ENCODE assay signal across 20 cellular contexts in genomic region chr4:1178300-1179088, GRCh38. TPM values are rescaled to one million over a fixed set of nuclear protein-coding genes. Genes with fewer than 3 reads are reported as not detected.
DNase-seq lines count a peak whose midpoint lies in the region; ATAC-seq and TF ChIP-seq lines count a peak whose summit lies in the region.
"Had no signal": no experiment of that assay in that cellular context is flagged by ENCODE, and none has a peak within 500 bp of the region (broad histone marks: within the 10 kb centered on the region; RNA-seq: fewer than 3 reads in every experiment).

No MANE protein-coding gene starts in this region.

- H2BK5ac ChIP-seq in IMR-90 (ENCODE audit: low read depth, low read length, poor library complexity, severe bottlenecking): no peak overlapping the region
- peak overlapping the region; percentile 69 for H2BK5ac ChIP-seq in neuronal stem cell (ENCODE audit: low read length)

- ATAC-seq in IMR-90 (ENCODE audit: low read depth): peak; percentile 34; the same call in 1 of the 2 replicates
- ATAC-seq in central memory CD8-positive, alpha-beta T cell (replicated peaks; ENCODE audit: extremely low read depth, poor library complexity, severe bottlenecking): no peak

- H2AK5ac ChIP-seq in IMR-90 (ENCODE audit: low read depth, low read length) (peak overlapping the region; percentile 43; the same call in 1 of the 2 replicates), neuronal stem cell (ENCODE audit: low read depth, low read length) (no peak overlapping the region)

- no peak overlapping the region for H4K5ac ChIP-seq in IMR-90 (ENCODE audit: low read depth, low read length)

- dilution Hi-C loops in IMR-90 (cut with HindIII; ENCODE audit: low sequenced_read_pairs, unreplicated experiment): no loop called here

- no TSS peak for BruUV-seq in Caco-2 (replicated peaks; lab: Mats Ljungman, UMichigan)
- no TSS peak for BruUV-seq in IMR-90 (replicated peaks; lab: Mats Ljungman, UMichigan)

- no peak overlapping the region for H3K56ac ChIP-seq in IMR-90 (ENCODE audit: extremely low read depth, insufficient read depth, low read length)

- H2AK9ac ChIP-seq in IMR-90 (replicated peaks; ENCODE audit: low read depth, low read length, poor library complexity): peak overlapping the region; percentile 59

- no peak overlapping the region for H2BK12ac ChIP-seq in neuronal stem cell (ENCODE audit: low read length)

- in situ Hi-C loops in IMR-90 (cut with MboI; ENCODE audit: low sequenced_read_pairs): no loop called here

- H3K27me3 Mint-ChIP-seq in Caco-2 (ENCODE audit: insufficient read depth, unreplicated experiment): peaks cover 11% of the 10 kb centered on the region
- H3K27me3 Mint-ChIP-seq in central memory CD8-positive, alpha-beta T cell: no peaks in the 10 kb centered on the region
- peaks cover 15% of the 10 kb centered on the region for H3K27me3 Mint-ChIP-seq in activated CD4-positive, alpha-beta memory T cell treated with anti-CD3 and anti-CD28 coated beads for 36 hours

- TF ChIP-seq CTCF in Caco-2 (IDR thresholded peaks at IDR 0.05; ENCODE audit: insufficient read depth in 1 of 2, low read depth in 1 of 2, low read length in 1 of 2, severe bottlenecking in 1 of 2, unreplicated experiment in 1 of 2) (no peak), IMR-90 (conservative IDR thresholded peaks at IDR 0.05; ENCODE audit: low read depth, low read length) (no peak)

- DNase-seq in Caco-2: no peak
- DNase-seq in IMR-90: peak; percentile 38
- DNase-seq in central memory CD8-positive, alpha-beta T cell (ENCODE audit: low spot score in 2 of 2): no peak
- DNase-seq in neuronal stem cell (ENCODE audit: low spot score): no peak
- DNase-seq in NCI-H1694 (lab: John Stamatoyannopoulos, UW): no peak
- DNase-seq in stimulated activated CD4-positive, alpha-beta T cell treated with anti-CD3 and anti-CD28 coated beads, Interleukin-15, amount 100 ng/mL, for 24 hours: no peak
- no peak for DNase-seq in MG63
- DNase-seq in activated CD4-positive, alpha-beta memory T cell treated with anti-CD3 and anti-CD28 coated beads for 36 hours: no peak
- DNase-seq: activated CD4-positive, alpha-beta T cell treated with anti-CD3 and anti-CD28 coated beads, Interleukin-2, amount 50 U/mL, for 4 hours; activated naive CD8-positive, alpha-beta T cell treated with anti-CD3 and anti-CD28 coated beads, Interleukin-2, amount 10 ng/mL, durations not matched to agents 7 days and 5 days; activated T-cell treated with anti-CD3 and anti-CD28 coated beads, Interleukin-2, amount 50 U/mL, for 4 hours; EL; NCI-H1092 treated with DMSO at 0.1 percent for 48 hours; NCI-H2081 treated with DMSO at 0.1 percent for 48 hours; SHP77 treated with DMSO at 0.1 percent for 48 hours; stimulated activated naive CD4-positive, alpha-beta T cell treated with Interleukin-2 at 50 U/mL for 16 hours; thyroid gland had no signal

- H3K27me3 ChIP-seq in Caco-2 (replicated peaks; ENCODE audit: control insufficient read depth, insufficient read depth, low read length) (no peaks in the 10 kb centered on the region), IMR-90 (ENCODE audit: control insufficient read depth, insufficient read depth, low read length) (no peaks in the 10 kb centered on the region), neuronal stem cell (ENCODE audit: control insufficient read depth in 3 of 3, insufficient read depth in 3 of 3, low read depth in 1 of 3, low read length in 3 of 3) (peaks cover 0 to 25% (median 3%) of the 10 kb centered on the region in 3 experiments), MG63 (no peaks in the 10 kb centered on the region)
- H3K27me3 ChIP-seq: thyroid gland had no signal

- no peaks in the 10 kb centered on the region for H3K4me1 Mint-ChIP-seq in Caco-2 (ENCODE audit: low read depth, unreplicated experiment)
- H3K4me1 Mint-ChIP-seq in central memory CD8-positive, alpha-beta T cell: peaks cover 45% of the 10 kb centered on the region
- no peaks in the 10 kb centered on the region for H3K4me1 Mint-ChIP-seq in activated CD4-positive, alpha-beta memory T cell treated with anti-CD3 and anti-CD28 coated beads for 36 hours (ENCODE audit: low read depth)

- H3K9me3 ChIP-seq in Caco-2: peaks cover 4% of the 10 kb centered on the region; the same call in 1 of the 2 replicates
- H3K9me3 ChIP-seq in IMR-90 (ENCODE audit: control insufficient read depth, insufficient read depth, low read length): peaks cover 15% of the 10 kb centered on the region
- H3K9me3 ChIP-seq in neuronal stem cell (replicated peaks in 1 of 2; ENCODE audit: control insufficient read depth in 2 of 2, insufficient read depth in 1 of 2, low read depth in 1 of 2, low read length in 2 of 2): peaks cover 7 to 8% of the 10 kb centered on the region in 2 donors
- H3K9me3 ChIP-seq in MG63: peaks cover 21% of the 10 kb centered on the region
- H3K9me3 ChIP-seq: neutrophil, thyroid gland had no signal

- peak overlapping the region; percentile 42 for H3K27ac Mint-ChIP-seq in Caco-2 (ENCODE audit: unreplicated experiment)
- H3K27ac Mint-ChIP-seq in central memory CD8-positive, alpha-beta T cell (ENCODE audit: low read depth): no peak overlapping the region
- H3K27ac Mint-ChIP-seq in activated CD4-positive, alpha-beta memory T cell treated with anti-CD3 and anti-CD28 coated beads for 36 hours: no peak overlapping the region
- H3K27ac Mint-ChIP-seq: activated naive CD8-positive, alpha-beta T cell treated with anti-CD3 and anti-CD28 coated beads, Interleukin-2, amount 10 ng/mL, durations not matched to agents 7 days and 5 days had no signal

- H3K4me1 ChIP-seq in Caco-2: peaks cover 7% of the 10 kb centered on the region
- H3K4me1 ChIP-seq in IMR-90 (ENCODE audit: control insufficient read depth, insufficient read depth, low read length): peaks cover 18% of the 10 kb centered on the region
- no peaks in the 10 kb centered on the region for H3K4me1 ChIP-seq in neuronal stem cell (ENCODE audit: control insufficient read depth in 2 of 2, insufficient read depth in 1 of 2, low read depth in 1 of 2, low read length in 2 of 2)
- H3K4me1 ChIP-seq: thyroid gland had no signal

- H2AFZ ChIP-seq in IMR-90 (replicated peaks; ENCODE audit: low read length, poor library complexity): peak overlapping the region; percentile 45
- H2AFZ ChIP-seq in neuronal stem cell (ENCODE audit: low read length): no peak overlapping the region

- H3K79me1 ChIP-seq in IMR-90 (ENCODE audit: low read depth in 1 of 2, low read length in 2 of 2): no peaks in the 10 kb centered on the region; a peak in 1 of 4 replicates
- no peaks in the 10 kb centered on the region for H3K79me1 ChIP-seq in neuronal stem cell (ENCODE audit: low read depth, low read length)

- H3K36me3 Mint-ChIP-seq in Caco-2 (ENCODE audit: insufficient read depth, unreplicated experiment): no peaks in the 10 kb centered on the region
- H3K36me3 Mint-ChIP-seq in central memory CD8-positive, alpha-beta T cell (ENCODE audit: insufficient read depth): peaks cover 10% of the 10 kb centered on the region
- peaks cover 6% of the 10 kb centered on the region for H3K36me3 Mint-ChIP-seq in activated CD4-positive, alpha-beta memory T cell treated with anti-CD3 and anti-CD28 coated beads for 36 hours

- H3K9me3 Mint-ChIP-seq in Caco-2 (ENCODE audit: unreplicated experiment): peaks cover 19% of the 10 kb centered on the region
- peaks cover 12% of the 10 kb centered on the region for H3K9me3 Mint-ChIP-seq in central memory CD8-positive, alpha-beta T cell
- H3K9me3 Mint-ChIP-seq in activated CD4-positive, alpha-beta memory T cell treated with anti-CD3 and anti-CD28 coated beads for 36 hours: peaks cover 15% of the 10 kb centered on the region

- H3K36me3 ChIP-seq in Caco-2 (ENCODE audit: control insufficient read depth, insufficient read depth, low read length) (no peaks in the 10 kb centered on the region), IMR-90 (ENCODE audit: control insufficient read depth, insufficient read depth, low read length) (no peaks in the 10 kb centered on the region), neuronal stem cell (replicated peaks in 1 of 2; ENCODE audit: control insufficient read depth in 2 of 2, insufficient read depth in 2 of 2, low read length in 2 of 2) (no peaks in the 10 kb centered on the region), MG63 (peaks cover 34% of the 10 kb centered on the region)
- H3K36me3 ChIP-seq: neutrophil, thyroid gland had no signal

- no peak for TF ChIP-seq RAD21 in IMR-90 (IDR thresholded peaks at IDR 0.05; ENCODE audit: low read length)

- 0 out of 2 replicates have a peak overlapping the region, but pooled peaks have one; percentile 39 for H3K14ac ChIP-seq in IMR-90 (replicated peaks; ENCODE audit: low read depth, low read length)
- H3K14ac ChIP-seq in neuronal stem cell (ENCODE audit: low read length): no peak overlapping the region

- H3K23ac ChIP-seq in IMR-90 (ENCODE audit: low read depth, low read length) (peak overlapping the region; percentile 15; the same call in 1 of the 2 replicates), neuronal stem cell (ENCODE audit: low read depth, low read length, poor library complexity) (no peak overlapping the region)

- H3K27ac ChIP-seq in IMR-90 (ENCODE audit: insufficient read depth, low read length) (no peak overlapping the region), neuronal stem cell (replicated peaks; ENCODE audit: low read length) (no peak overlapping the region)
- H3K27ac ChIP-seq: dorsolateral prefrontal cortex, neutrophil, thyroid gland had no signal

- H3K9me1 ChIP-seq in IMR-90 (ENCODE audit: insufficient read depth, low read length): no peaks in the 10 kb centered on the region

- no peak overlapping the region for H3K4me2 ChIP-seq in IMR-90 (ENCODE audit: low read depth, low read length)
- H3K4me2 ChIP-seq in neuronal stem cell (ENCODE audit: insufficient read depth, low read length, poor library complexity, severe bottlenecking): no peak overlapping the region

- H4K20me1 ChIP-seq in IMR-90 (ENCODE audit: insufficient read depth, low read length): no peaks in the 10 kb centered on the region

- H3K18ac ChIP-seq in IMR-90 (ENCODE audit: low read depth, low read length) (no peak overlapping the region), neuronal stem cell (ENCODE audit: low read length) (no peak overlapping the region)

- H3K4me3 Mint-ChIP-seq in Caco-2 (ENCODE audit: unreplicated experiment): no peak overlapping the region
- peak overlapping the region; percentile 47 for H3K4me3 Mint-ChIP-seq in central memory CD8-positive, alpha-beta T cell
- no peak overlapping the region for H3K4me3 Mint-ChIP-seq in activated CD4-positive, alpha-beta memory T cell treated with anti-CD3 and anti-CD28 coated beads for 36 hours
- H3K4me3 Mint-ChIP-seq: activated naive CD8-positive, alpha-beta T cell treated with anti-CD3 and anti-CD28 coated beads, Interleukin-2, amount 10 ng/mL, durations not matched to agents 7 days and 5 days; activated T-cell treated with anti-CD3 and anti-CD28 coated beads, Interleukin-2, amount 50 U/mL, for 4 hours; brain had no signal

- H3K9ac ChIP-seq in IMR-90 (ENCODE audit: low read depth, low read length) (no peak overlapping the region), neuronal stem cell (ENCODE audit: low read depth, low read length, poor library complexity) (no peak overlapping the region)

- peak overlapping the region; percentile 46 for H2BK120ac ChIP-seq in IMR-90 (ENCODE audit: low read depth, low read length)
- H2BK120ac ChIP-seq in neuronal stem cell (ENCODE audit: low read depth, low read length): no peak overlapping the region

- WGBS in IMR-90 (ENCODE audit: extremely low coverage in 2 of 2, insufficient read length in 1 of 2), 2 experiments: 96% methylated on average over 4 of the region's 11 CpGs; no CpG with 5 or more reads in 1 of the 2 experiments
- WGBS in neuronal stem cell (ENCODE audit: extremely low coverage in 2 of 2, insufficient read length in 2 of 2, insufficient replicate concordance in 1 of 2), 2 donors: no CpG with 5 or more reads among the region's 11 CpGs

- no peak overlapping the region for H3K4me3 ChIP-seq in Caco-2 (ENCODE audit: low read depth, low read length)
- no peak overlapping the region for H3K4me3 ChIP-seq in IMR-90 (ENCODE audit: insufficient read depth, low read depth, low read length)
- H3K4me3 ChIP-seq in neuronal stem cell (ENCODE audit: low read length in 2 of 2): peak overlapping the region in 1 of 2 donors; percentile 14
- no peak overlapping the region for H3K4me3 ChIP-seq in MG63
- H3K4me3 ChIP-seq: dorsolateral prefrontal cortex, thyroid gland had no signal

- H2BK15ac ChIP-seq in IMR-90 (ENCODE audit: low read depth, low read length) (peak overlapping the region; percentile 28; the same call in 1 of the 3 replicates), neuronal stem cell (ENCODE audit: low read length) (no peak overlapping the region)

- POLR2A ChIA-PET in Caco-2 (lab: Charles Lee): no interaction called here
- POLR2A ChIA-PET in IMR-90 (lab: Charles Lee; ENCODE audit: unreplicated experiment): no interaction called here
- POLR2A ChIA-PET in activated CD4-positive, alpha-beta memory T cell treated with anti-CD3 and anti-CD28 coated beads for 36 hours (lab: Charles Lee): interaction anchor here (1.4 kb wide), 1 partner anchor 23 kb away, joined by 5 read pairs; no protein-coding TSS in a partner anchor

- H4K8ac ChIP-seq in IMR-90 (ENCODE audit: low read depth in 2 of 2, low read length in 2 of 2) (peak overlapping the region in 1 of 2 experiments; percentile 48; a peak in 2 of 4 replicates), neuronal stem cell (ENCODE audit: low read depth, low read length) (no peak overlapping the region)

- no peak overlapping the region for H2BK20ac ChIP-seq in IMR-90 (ENCODE audit: low read depth, low read length)

- H4K91ac ChIP-seq in IMR-90 (ENCODE audit: insufficient read depth, low read depth, low read length) (no peak overlapping the region), neuronal stem cell (ENCODE audit: low read depth, low read length, poor library complexity) (no peak overlapping the region)

- CTCF ChIA-PET in Caco-2 (lab: Charles Lee): interaction anchor here (0.7 kb wide), 1 partner anchor 11 kb away, joined by 6 read pairs; no protein-coding TSS in a partner anchor
- CTCF ChIA-PET in IMR-90 (lab: Yijun Ruan, JAX): interaction anchor here (0.9 kb wide), 1 partner anchor 9 kb away, joined by 3 read pairs; no protein-coding TSS in a partner anchor
- CTCF ChIA-PET in activated CD4-positive, alpha-beta memory T cell treated with anti-CD3 and anti-CD28 coated beads for 36 hours (lab: Charles Lee): interaction anchor here (1.3 kb wide), 1 partner anchor 11 kb away, joined by 4 read pairs; no protein-coding TSS in a partner anchor

- intact Hi-C loops in Caco-2 (cut with micrococcal nuclease; ENCODE audit: unreplicated experiment): no loop called here
- intact Hi-C loops in IMR-90 (cut with micrococcal nuclease): no loop called here
- intact Hi-C loops in activated CD4-positive, alpha-beta memory T cell treated with anti-CD3 and anti-CD28 coated beads for 36 hours (cut with micrococcal nuclease): no loop called here

- TF ChIP-seq POLR2A in IMR-90 (IDR thresholded peaks at IDR 0.05; ENCODE audit: low read depth, low read length): no peak

- H3K4ac ChIP-seq in IMR-90 (ENCODE audit: low read depth, low read length) (peak overlapping the region; percentile 40), neuronal stem cell (ENCODE audit: low read length) (no peak overlapping the region)

RNA-seq across cellular contexts. Expression of gene SPON2, which starts 6.1 kb away (rescaled TPM):
- 3.1 and 4.0 TPM in 2 replicates for total RNA-seq in Caco-2 (2022)
- total RNA-seq in IMR-90 (2012; rRNA removed): 21.1 and 21.7 TPM in 2 replicates
- 177 and 209 TPM in 2 replicates for polyA plus RNA-seq in IMR-90 (2012; rRNA removed)
- polyA plus RNA-seq in IMR-90 (2012; cell fraction: cytosol; rRNA removed): 208 and 420 TPM in 2 replicates
- polyA plus RNA-seq in IMR-90 (2012; cell fraction: nucleus; rRNA removed; ENCODE audit: low replicate concordance): 476 and 980 TPM in 2 replicates
- 5.9 TPM for polyA plus RNA-seq in neuronal stem cell (2013, experiment 1 of 2)
- polyA plus RNA-seq in neuronal stem cell (2013, experiment 2 of 2): 5.8 TPM
- 26.0 and 43.1 TPM in 2 replicates for total RNA-seq in MG63 (2014; rRNA removed; shearing (Covaris generic); ENCODE audit: low replicate concordance)
- 1 to 10 TPM; 9.0 to 9.5 TPM for total RNA-seq in activated CD4-positive, alpha-beta memory T cell treated with anti-CD3 and anti-CD28 coated beads for 36 hours
